9 cellular contexts compared by ENCODE assay signal in the genomic region with DNA sequence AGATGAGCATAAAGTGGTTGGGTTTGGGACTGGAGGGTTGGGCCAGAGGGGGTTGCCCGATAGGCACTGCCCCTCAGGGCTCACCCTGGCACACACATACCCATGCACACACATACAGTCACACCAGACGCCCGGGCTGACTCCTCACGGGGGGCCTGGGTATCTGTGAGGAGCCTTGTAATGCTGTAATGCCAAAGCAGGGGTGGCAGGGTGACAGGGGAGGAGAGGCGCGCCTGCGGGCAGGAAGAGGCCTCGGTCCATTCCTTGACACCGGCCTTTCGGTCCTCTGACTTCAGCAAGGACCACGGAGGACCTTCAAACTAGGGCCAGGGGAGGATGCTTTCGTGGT. TPM values are rescaled to one million over a fixed set of nuclear protein-coding genes. Genes with fewer than 3 reads are reported as not detected.
DNase-seq lines count a peak whose midpoint lies in the region; ATAC-seq and TF ChIP-seq lines count a peak whose summit lies in the region.
"Had no signal": no experiment of that assay in that cellular context is flagged by ENCODE, and none has a peak within 500 bp of the region (broad histone marks: within the 10 kb centered on the region; RNA-seq: fewer than 3 reads in every experiment).

No MANE protein-coding gene starts in this region.

- peaks cover 36% of the 10 kb centered on the region for H3K27me3 Mint-ChIP-seq in activated B cell treated with CpG ODN at 0.5 μM for 24 hours

- H3K4me1 ChIP-seq in ES-I3 (ENCODE audit: insufficient read depth, low read length) (peaks cover 3% of the 10 kb centered on the region; the same call in 1 of the 2 replicates), heart left ventricle (peaks cover 0 to 14% (median 2%) of the 10 kb centered on the region in 12 donors), rectal smooth muscle tissue (ENCODE audit: control insufficient read depth, insufficient read depth, low read length) (peaks cover 4% of the 10 kb centered on the region)

- TF ChIP-seq CTCF in activated B cell treated with CpG ODN at 0.5 μM for 24 hours (IDR thresholded peaks at IDR 0.05) (no peak), heart left ventricle (IDR thresholded peaks at IDR 0.05) (no peak)

- 47 to 60% (median 54%) methylated on average over 6 to 12 of the region's 12 CpGs for WGBS in heart left ventricle, 4 donors

- H3K36me3 ChIP-seq in ES-I3 (ENCODE audit: insufficient read depth, low read length) (no peaks in the 10 kb centered on the region), heart left ventricle (no peaks in the 10 kb centered on the region), rectal smooth muscle tissue (ENCODE audit: control insufficient read depth, insufficient read depth, low read length) (no peaks in the 10 kb centered on the region)

- H3K4me1 Mint-ChIP-seq in activated B cell treated with CpG ODN at 0.5 μM for 24 hours: peaks cover 9% of the 10 kb centered on the region

- CTCF ChIA-PET in activated B cell treated with CpG ODN at 0.5 μM for 24 hours (lab: Charles Lee): no interaction called here

- H3K27ac ChIP-seq in heart left ventricle (peak overlapping the region in 5 of 12 donors; percentile 21 to 57 (median 29)), rectal smooth muscle tissue (ENCODE audit: low read depth, low read length) (no peak overlapping the region)

- DNase-seq in activated B cell treated with CpG ODN at 0.5 μM for 24 hours: no peak
- no peak for DNase-seq in heart left ventricle
- DNase-seq in MV-4-11 (lab: John Stamatoyannopoulos, UW): no peak
- DNase-seq in midbrain (lab: John Stamatoyannopoulos, UW): no peak
- DNase-seq in NCI-H146 treated with DMSO at 0.1 percent for 48 hours (lab: John Stamatoyannopoulos, UW; ENCODE audit: unreplicated experiment): no peak
- no peak for DNase-seq in DMS53 treated with DMSO at 0.1 percent for 48 hours (lab: John Stamatoyannopoulos, UW; ENCODE audit: unreplicated experiment)
- DNase-seq: trophoblast cell had no signal

- TF ChIP-seq POLR2A in heart left ventricle (IDR thresholded peaks at IDR 0.05): no peak

- POLR2A ChIA-PET in activated B cell treated with CpG ODN at 0.5 μM for 24 hours (lab: Charles Lee): no interaction called here

- H3K27ac Mint-ChIP-seq in activated B cell treated with CpG ODN at 0.5 μM for 24 hours: no peak overlapping the region

- H3K4me3 ChIP-seq in heart left ventricle (peak overlapping the region in 9 of 12 donors; percentile 33 to 53 (median 45)), rectal smooth muscle tissue (ENCODE audit: low read length) (peak overlapping the region; percentile 39)

- H3K9me3 Mint-ChIP-seq in activated B cell treated with CpG ODN at 0.5 μM for 24 hours: no peaks in the 10 kb centered on the region

- H3K9me3 ChIP-seq in ES-I3 (ENCODE audit: control insufficient read depth, insufficient read depth, low read length): no peaks in the 10 kb centered on the region
- H3K9me3 ChIP-seq in heart left ventricle: no peaks in the 10 kb centered on the region

- intact Hi-C loops in activated B cell treated with CpG ODN at 0.5 μM for 24 hours (cut with micrococcal nuclease) (no loop called here), heart left ventricle (cut with DNase I) (no loop called here)

- H3K36me3 Mint-ChIP-seq in activated B cell treated with CpG ODN at 0.5 μM for 24 hours (ENCODE audit: low read depth): no peaks in the 10 kb centered on the region

- H3K27me3 ChIP-seq in heart left ventricle: peaks cover 0 to 26% (median 13%) of the 10 kb centered on the region in 9 donors
- no peaks in the 10 kb centered on the region for H3K27me3 ChIP-seq in rectal smooth muscle tissue (ENCODE audit: control insufficient read depth, insufficient read depth, low read length)

- ATAC-seq in activated B cell treated with CpG ODN at 0.5 μM for 24 hours (ENCODE audit: low read depth): no peak
- peak in 1 of 4 donors; percentile 14 for ATAC-seq in heart left ventricle

- peak overlapping the region; percentile 39 for H3K4me3 Mint-ChIP-seq in activated B cell treated with CpG ODN at 0.5 μM for 24 hours

- H3K9ac ChIP-seq in ES-I3 (ENCODE audit: low read depth, low read length): peak overlapping the region; percentile 12; the same call in 1 of the 2 replicates
- peak overlapping the region; percentile 27 for H3K9ac ChIP-seq in rectal smooth muscle tissue (ENCODE audit: low read length)

RNA-seq across cellular contexts. Expression of gene FAIM2, which starts 0.4 kb away (rescaled TPM):
- total RNA-seq in activated B cell treated with CpG ODN at 0.5 μM for 24 hours (not detected in 2 replicates), heart left ventricle (10 to 100 TPM in 2 of 9 donors, 1 to 10 TPM in 6, under 1 TPM in 1; 0.33 to 15.0 (median 3.2) TPM)
- 1 to 10 TPM; 5.0 to 6.0 TPM for polyA plus RNA-seq in heart left ventricle

RNA-seq across cellular contexts. Expression of gene AQP2, which starts 47.2 kb away (rescaled TPM):
- total RNA-seq in activated B cell treated with CpG ODN at 0.5 μM for 24 hours (not detected in 2 replicates), heart left ventricle (not detected)
- not detected for polyA plus RNA-seq in heart left ventricle

RNA-seq across cellular contexts. Expression of gene AQP5, which starts 58.3 kb away (rescaled TPM):
- total RNA-seq in activated B cell treated with CpG ODN at 0.5 μM for 24 hours (not detected in 2 replicates), heart left ventricle (under 1 TPM in 5 of 9 donors, not detected in 4; 0.20 to 0.63 (median 0.44) TPM)
- under 1 TPM; 0.61 to 0.78 TPM for polyA plus RNA-seq in heart left ventricle
